Comparison of ENCODE assay signal across 23 cellular contexts in the genomic region with DNA sequence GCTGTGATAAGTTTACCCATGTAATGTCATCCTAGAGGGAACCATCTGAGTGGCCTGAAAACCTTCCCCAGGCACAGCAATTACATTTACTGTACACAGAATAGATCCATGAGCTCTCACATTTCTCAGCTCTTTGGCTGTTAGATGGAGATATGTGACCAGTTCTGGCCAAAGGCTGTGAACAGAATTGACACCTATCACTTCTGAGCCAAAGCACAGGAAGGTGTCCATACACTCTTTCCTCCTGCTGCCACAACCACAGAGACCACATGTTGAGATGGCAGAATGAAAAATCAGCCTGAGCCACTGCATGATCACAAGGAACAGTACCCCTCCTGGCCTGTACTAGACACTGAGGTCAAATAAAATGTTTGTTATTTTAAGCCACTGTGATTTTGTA. TPM values are rescaled to one million over a fixed set of nuclear protein-coding genes. Genes with fewer than 3 reads are reported as not detected.
DNase-seq lines count a peak whose midpoint lies in the region; ATAC-seq and TF ChIP-seq lines count a peak whose summit lies in the region.
"Had no signal": no experiment of that assay in that cellular context is flagged by ENCODE, and none has a peak within 500 bp of the region (broad histone marks: within the 10 kb centered on the region; RNA-seq: fewer than 3 reads in every experiment).

No MANE protein-coding gene starts in this region.

- no peak overlapping the region for H3K4me2 ChIP-seq in neural progenitor cell
- H3K4me2 ChIP-seq: A549; BLaER1 treated with 17β-estradiol and CSF1 and Interleukin-3, amounts not matched to agents 10 nM and 100 nM; GM23338 had no signal

- peaks cover 4% of the 10 kb centered on the region for H3K27me3 Mint-ChIP-seq in stimulated activated naive CD8-positive, alpha-beta T cell treated with anti-CD3 and anti-CD28 coated beads, Interleukin-15, amount 100 ng/mL, for 72 hours
- peaks cover 0 to 2% (median 0%) of the 10 kb centered on the region in 5 donors for H3K27me3 Mint-ChIP-seq in naive thymus-derived CD4-positive, alpha-beta T cell
- peaks cover 5% of the 10 kb centered on the region for H3K27me3 Mint-ChIP-seq in neural progenitor cell (ENCODE audit: insufficient read depth, low read depth)

- peaks cover 0 to 8% (median 0%) of the 10 kb centered on the region in 3 experiments for H3K9me3 ChIP-seq in naive thymus-derived CD4-positive, alpha-beta T cell (ENCODE audit: control insufficient read depth in 2 of 3, low read length in 3 of 3)
- H3K9me3 ChIP-seq in neural progenitor cell (ENCODE audit: low read depth) (peaks cover 9% of the 10 kb centered on the region), right atrium auricular region (no peaks in the 10 kb centered on the region), ascending aorta (peaks cover 0 to 2% of the 10 kb centered on the region in 2 donors)
- H3K9me3 ChIP-seq: BE2C had no signal

- no peaks in the 10 kb centered on the region for H3K27me3 ChIP-seq in naive thymus-derived CD4-positive, alpha-beta T cell (ENCODE audit: control insufficient read depth in 2 of 2, insufficient read depth in 2 of 2, low read length in 2 of 2)
- peaks cover 8% of the 10 kb centered on the region for H3K27me3 ChIP-seq in neural progenitor cell
- H3K27me3 ChIP-seq in right atrium auricular region, result no peaks in the 10 kb centered on the region
- no peaks in the 10 kb centered on the region for H3K27me3 ChIP-seq in ascending aorta
- H3K27me3 ChIP-seq: BE2C; BLaER1 treated with 17β-estradiol and CSF1 and Interleukin-3, amounts not matched to agents 10 nM and 100 nM had no signal

- no peak overlapping the region for H3K4me3 ChIP-seq in naive thymus-derived CD4-positive, alpha-beta T cell (ENCODE audit: low read length)
- H3K4me3 ChIP-seq in neural progenitor cell (no peak overlapping the region), right atrium auricular region (no peak overlapping the region), ascending aorta (no peak overlapping the region)
- H3K4me3 ChIP-seq: A549; BLaER1 treated with 17β-estradiol and CSF1 and Interleukin-3, amounts not matched to agents 10 nM and 100 nM; GM23338 had no signal

- ATAC-seq in stimulated activated naive CD8-positive, alpha-beta T cell treated with anti-CD3 and anti-CD28 coated beads, Interleukin-15, Interleukin-2, amounts not matched to agents 100 U/mL and 50 U/mL, for 24 hours, result peak; percentile 19
- no peak for ATAC-seq in stimulated activated naive CD8-positive, alpha-beta T cell treated with anti-CD3 and anti-CD28 coated beads, Interleukin-15, amount 100 ng/mL, for 72 hours
- peak; percentile 12 for ATAC-seq in naive thymus-derived CD4-positive, alpha-beta T cell
- ATAC-seq: A549, GM23338, HCT116 had no signal

- peaks cover 8 to 24% of the 10 kb centered on the region in 2 donors for H3K9me3 Mint-ChIP-seq in stimulated activated naive CD8-positive, alpha-beta T cell treated with anti-CD3 and anti-CD28 coated beads, Interleukin-15, amount 100 ng/mL, for 72 hours
- H3K9me3 Mint-ChIP-seq in naive thymus-derived CD4-positive, alpha-beta T cell, result peaks cover 6 to 35% (median 22%) of the 10 kb centered on the region in 11 donors
- peaks cover 45% of the 10 kb centered on the region for H3K9me3 Mint-ChIP-seq in neural progenitor cell

- H3K27ac ChIP-seq in naive thymus-derived CD4-positive, alpha-beta T cell (ENCODE audit: low read depth, low read length), result no peak overlapping the region
- no peak overlapping the region for H3K27ac ChIP-seq in neural progenitor cell
- H3K27ac ChIP-seq in right atrium auricular region, result no peak overlapping the region
- H3K27ac ChIP-seq in ascending aorta, result no peak overlapping the region
- H3K27ac ChIP-seq: A549; BLaER1 treated with 17β-estradiol and CSF1 and Interleukin-3, amounts not matched to agents 10 nM and 100 nM had no signal

- no peak for DNase-seq in stimulated activated naive CD8-positive, alpha-beta T cell treated with anti-CD3 and anti-CD28 coated beads, Interleukin-15, Interleukin-2, amounts not matched to agents 100 U/mL and 50 U/mL, for 24 hours
- DNase-seq in stimulated activated naive CD8-positive, alpha-beta T cell treated with anti-CD3 and anti-CD28 coated beads, Interleukin-15, amount 100 ng/mL, for 72 hours, result no peak
- DNase-seq in naive thymus-derived CD4-positive, alpha-beta T cell, result no peak
- DNase-seq in neural progenitor cell (ENCODE audit: low spot score), result no peak
- no peak for DNase-seq in NCI-H146 (lab: John Stamatoyannopoulos, UW)
- DNase-seq in right atrium auricular region (ENCODE audit: low spot score), result no peak
- DNase-seq in ascending aorta (ENCODE audit: low spot score in 2 of 2), result no peak
- DNase-seq: 8988T; ACHN; AML-193; BE2C; Calu3; CD4-positive, alpha-beta memory T cell; COR-L47; DMS53; DMS79 treated with DMSO at 0.1 percent for 48 hours; GF-D8; H9 had no signal

- POLR2A ChIA-PET in naive thymus-derived CD4-positive, alpha-beta T cell (lab: Charles Lee), result no interaction called here

- H3K36me3 ChIP-seq in naive thymus-derived CD4-positive, alpha-beta T cell (ENCODE audit: control insufficient read depth in 2 of 3, insufficient read depth in 3 of 3, low read length in 3 of 3), result no peaks in the 10 kb centered on the region
- H3K36me3 ChIP-seq in neural progenitor cell (no peaks in the 10 kb centered on the region), right atrium auricular region (no peaks in the 10 kb centered on the region), ascending aorta (no peaks in the 10 kb centered on the region)
- H3K36me3 ChIP-seq: BE2C had no signal

- no peaks in the 10 kb centered on the region for H3K4me1 ChIP-seq in naive thymus-derived CD4-positive, alpha-beta T cell (ENCODE audit: control insufficient read depth in 2 of 2, insufficient read depth in 2 of 2, low read length in 2 of 2)
- H3K4me1 ChIP-seq in neural progenitor cell (peaks cover 10% of the 10 kb centered on the region), right atrium auricular region (no peaks in the 10 kb centered on the region), ascending aorta (no peaks in the 10 kb centered on the region)
- H3K4me1 ChIP-seq: A549; BLaER1 treated with 17β-estradiol and CSF1 and Interleukin-3, amounts not matched to agents 10 nM and 100 nM had no signal

- TF ChIP-seq CTCF in neural progenitor cell (IDR thresholded peaks at IDR 0.05), result no peak
- no peak for TF ChIP-seq CTCF in right atrium auricular region (IDR thresholded peaks at IDR 0.05)
- TF ChIP-seq CTCF in ascending aorta (IDR thresholded peaks at IDR 0.05), result no peak

- H3K79me2 ChIP-seq in neural progenitor cell (ENCODE audit: low read depth), result no peaks in the 10 kb centered on the region

- H4K20me1 ChIP-seq in neural progenitor cell (ENCODE audit: low read depth), result no peaks in the 10 kb centered on the region
- H4K20me1 ChIP-seq: BLaER1 treated with 17β-estradiol and CSF1 and Interleukin-3, amounts not matched to agents 10 nM and 100 nM had no signal

- H3K9ac ChIP-seq in neural progenitor cell, result no peak overlapping the region
- H3K9ac ChIP-seq: BLaER1 treated with 17β-estradiol and CSF1 and Interleukin-3, amounts not matched to agents 10 nM and 100 nM had no signal

- H2AFZ ChIP-seq in neural progenitor cell (replicated peaks), result no peak overlapping the region
- H2AFZ ChIP-seq: GM23338 had no signal

- H3K27ac Mint-ChIP-seq in stimulated activated naive CD8-positive, alpha-beta T cell treated with anti-CD3 and anti-CD28 coated beads, Interleukin-15, amount 100 ng/mL, for 72 hours, result no peak overlapping the region
- no peak overlapping the region for H3K27ac Mint-ChIP-seq in naive thymus-derived CD4-positive, alpha-beta T cell
- peak overlapping the region; percentile 78 for H3K27ac Mint-ChIP-seq in neural progenitor cell
- H3K27ac Mint-ChIP-seq: CD4-positive, alpha-beta memory T cell; GM23338; H9 had no signal

- CTCF ChIA-PET in naive thymus-derived CD4-positive, alpha-beta T cell (lab: Charles Lee), result no interaction called here

- H3F3A ChIP-seq in neural progenitor cell (ENCODE audit: low read depth), result peaks cover 15% of the 10 kb centered on the region

- H3K4me3 Mint-ChIP-seq in stimulated activated naive CD8-positive, alpha-beta T cell treated with anti-CD3 and anti-CD28 coated beads, Interleukin-15, amount 100 ng/mL, for 72 hours, result no peak overlapping the region
- no peak overlapping the region for H3K4me3 Mint-ChIP-seq in naive thymus-derived CD4-positive, alpha-beta T cell
- no peak overlapping the region for H3K4me3 Mint-ChIP-seq in neural progenitor cell
- H3K4me3 Mint-ChIP-seq: CD4-positive, alpha-beta memory T cell; GM23338; H9 had no signal

- peaks cover 0 to 23% (median 4%) of the 10 kb centered on the region in 5 donors for H3K36me3 Mint-ChIP-seq in naive thymus-derived CD4-positive, alpha-beta T cell
- H3K36me3 Mint-ChIP-seq in neural progenitor cell, result peaks cover 10% of the 10 kb centered on the region

- H3K4me1 Mint-ChIP-seq in stimulated activated naive CD8-positive, alpha-beta T cell treated with anti-CD3 and anti-CD28 coated beads, Interleukin-15, amount 100 ng/mL, for 72 hours, result no peaks in the 10 kb centered on the region
- H3K4me1 Mint-ChIP-seq in naive thymus-derived CD4-positive, alpha-beta T cell, result no peaks in the 10 kb centered on the region
- peaks cover 7% of the 10 kb centered on the region for H3K4me1 Mint-ChIP-seq in neural progenitor cell
- H3K4me1 Mint-ChIP-seq: CD4-positive, alpha-beta memory T cell had no signal

- intact Hi-C loops in naive thymus-derived CD4-positive, alpha-beta T cell (cut with micrococcal nuclease), result no loop called here
- intact Hi-C loops in ascending aorta (cut with DNase I), result no loop called here

RNA-seq across cellular contexts. Expression of a gene that starts 44.3 kb away (rescaled TPM):
- total RNA-seq in naive thymus-derived CD4-positive, alpha-beta T cell, result not detected
- polyA plus RNA-seq in naive thymus-derived CD4-positive, alpha-beta T cell, result not detected
- total RNA-seq in neural progenitor cell (ENCODE audit: low replicate concordance) (0.93 TPM in 1 of 2 replicates, not detected in the other), right atrium auricular region (not detected), ascending aorta (not detected)
- total RNA-seq: Calu3; CD4-positive, alpha-beta memory T cell; Daoy had no signal
- polyA plus RNA-seq: CD4-positive, alpha-beta memory T cell had no signal

RNA-seq across cellular contexts. Expression of a gene that starts 55.6 kb away (rescaled TPM):
- 100 to 1,000 TPM; 125 to 190 (median 156) TPM for total RNA-seq in naive thymus-derived CD4-positive, alpha-beta T cell
- 100 to 1,000 TPM; 148 to 182 TPM for polyA plus RNA-seq in naive thymus-derived CD4-positive, alpha-beta T cell
- 57.2 and 77.5 TPM in 2 replicates for total RNA-seq in neural progenitor cell (ENCODE audit: low replicate concordance)
- 10 to 100 TPM; 29.7 to 34.8 TPM for total RNA-seq in right atrium auricular region
- total RNA-seq in ascending aorta, result 12.6 TPM

RNA-seq across cellular contexts. Expression of a gene that starts 56.5 kb away (rescaled TPM):
- 1 to 10 TPM; 1.3 to 3.5 (median 1.9) TPM for total RNA-seq in naive thymus-derived CD4-positive, alpha-beta T cell
- 1 to 10 TPM in 1 of 2 donors, under 1 TPM in 1; 0.72 to 1.3 TPM for polyA plus RNA-seq in naive thymus-derived CD4-positive, alpha-beta T cell
- total RNA-seq in neural progenitor cell (ENCODE audit: low replicate concordance) (3.2 and 5.8 TPM in 2 replicates), right atrium auricular region (1 to 10 TPM; 2.7 to 4.5 TPM), ascending aorta (0.32 TPM)
